ENCODE assay signal across 8 cellular contexts in genomic region chr21:26686278-26686677, GRCh38.
DNase-seq lines count a peak whose midpoint lies in the region; ATAC-seq lines count a peak whose summit lies in the region.

No MANE protein-coding gene starts in this region.

- peak; percentile 54 for DNase-seq in activated naive CD4-positive, alpha-beta T cell treated with anti-CD3 and anti-CD28 coated beads, Interleukin-2, amount 10 ng/mL, durations not matched to agents 7 days and 5 days
- DNase-seq in activated naive CD4-positive, alpha-beta T cell treated with Interleukin-2 at 50 U/mL for 16 hours, result no peak
- DNase-seq in T-cell, result peak in 11 of 34 experiments; percentile 0 to 32 (median 9)
- DNase-seq in kidney tubule cell (ENCODE audit: low spot score), result peak; percentile 78
- DNase-seq in OCI-M2 (lab: John Stamatoyannopoulos, UW; ENCODE audit: unreplicated experiment), result no peak
- no peak for DNase-seq in immature natural killer cell

- H3K27me3 Mint-ChIP-seq in activated naive CD4-positive, alpha-beta T cell treated with anti-CD3 and anti-CD28 coated beads, Interleukin-2, amount 10 ng/mL, durations not matched to agents 7 days and 5 days, result no peaks in the 10 kb centered on the region
- H3K27me3 Mint-ChIP-seq in T-cell, result peaks cover 0 to 2% of the 10 kb centered on the region in 2 donors
- H3K27me3 Mint-ChIP-seq in immature natural killer cell (ENCODE audit: low read depth in 3 of 3), result no peaks in the 10 kb centered on the region

- CTCF ChIA-PET in activated naive CD4-positive, alpha-beta T cell treated with anti-CD3 and anti-CD28 coated beads, Interleukin-2, amount 10 ng/mL, durations not matched to agents 7 days and 5 days (lab: Charles Lee), result interaction anchor here (2.0 kb wide), 1 partner anchor 29 kb away, joined by 4 read pairs; no protein-coding TSS in a partner anchor
- CTCF ChIA-PET in T-cell (lab: Charles Lee), result interaction anchor here in 1 of 2 donors (1.3 kb wide), 1 partner anchor 1078 kb away, joined by 3 read pairs; no protein-coding TSS in a partner anchor

- ATAC-seq in HG03469 (IDR thresholded peaks at IDR 0.05; ENCODE audit: unreplicated experiment) (peak; percentile 84), T-cell (replicated peaks in 1 of 4) (peak in 3 of 4 experiments; percentile 66 to 95 (median 73)), HG03457 (IDR thresholded peaks at IDR 0.05; ENCODE audit: unreplicated experiment) (no peak)

- H3K4me3 Mint-ChIP-seq in activated naive CD4-positive, alpha-beta T cell treated with anti-CD3 and anti-CD28 coated beads, Interleukin-2, amount 10 ng/mL, durations not matched to agents 7 days and 5 days, result no peak overlapping the region
- H3K4me3 Mint-ChIP-seq in T-cell (peak overlapping the region in 2 of 3 donors; percentile 4 to 16), immature natural killer cell (no peak overlapping the region)

- peaks cover 4% of the 10 kb centered on the region for H3K4me1 Mint-ChIP-seq in activated naive CD4-positive, alpha-beta T cell treated with anti-CD3 and anti-CD28 coated beads, Interleukin-2, amount 10 ng/mL, durations not matched to agents 7 days and 5 days
- H3K4me1 Mint-ChIP-seq in T-cell (peaks cover 4 to 8% (median 6%) of the 10 kb centered on the region in 3 donors), immature natural killer cell (peaks cover 2 to 4% of the 10 kb centered on the region in 2 donors)

- POLR2A ChIA-PET in T-cell (lab: Charles Lee), result interaction anchor here in 1 of 2 donors (0.6 kb wide), 1 partner anchor 132 kb away, joined by 4 read pairs; no protein-coding TSS in a partner anchor

- peaks cover 4% of the 10 kb centered on the region for H3K9me3 Mint-ChIP-seq in activated naive CD4-positive, alpha-beta T cell treated with anti-CD3 and anti-CD28 coated beads, Interleukin-2, amount 10 ng/mL, durations not matched to agents 7 days and 5 days
- peaks cover 0 to 10% (median 2%) of the 10 kb centered on the region in 3 donors for H3K9me3 Mint-ChIP-seq in T-cell
- H3K9me3 Mint-ChIP-seq in immature natural killer cell, result peaks cover 0 to 10% (median 4%) of the 10 kb centered on the region in 6 donors

- H3K36me3 Mint-ChIP-seq in activated naive CD4-positive, alpha-beta T cell treated with anti-CD3 and anti-CD28 coated beads, Interleukin-2, amount 10 ng/mL, durations not matched to agents 7 days and 5 days, result no peaks in the 10 kb centered on the region
- H3K36me3 Mint-ChIP-seq in T-cell (peaks cover 3% of the 10 kb centered on the region), immature natural killer cell (no peaks in the 10 kb centered on the region)

- H3K27ac Mint-ChIP-seq in activated naive CD4-positive, alpha-beta T cell treated with anti-CD3 and anti-CD28 coated beads, Interleukin-2, amount 10 ng/mL, durations not matched to agents 7 days and 5 days, result no peak overlapping the region
- H3K27ac Mint-ChIP-seq in T-cell, result peak overlapping the region; percentile 67 to 72
- no peak overlapping the region for H3K27ac Mint-ChIP-seq in immature natural killer cell

Comparison
In these comparisons a context has a peak if more than half of its experiments do, and no peak if none do; other contexts are left out.
1. DNase-seq: peak in activated naive CD4-positive, alpha-beta T cell treated with anti-CD3 and anti-CD28 coated beads, Interleukin-2, amount 10 ng/mL, durations not matched to agents 7 days and 5 days (single experiment) and kidney tubule cell (single experiment); none in activated naive CD4-positive, alpha-beta T cell treated with Interleukin-2 at 50 U/mL for 16 hours (single experiment), OCI-M2 (single experiment) and immature natural killer cell (0 of 3).
2. H3K27ac Mint-ChIP-seq: peak in T-cell (2 of 2); none in activated naive CD4-positive, alpha-beta T cell treated with anti-CD3 and anti-CD28 coated beads, Interleukin-2, amount 10 ng/mL, durations not matched to agents 7 days and 5 days (single experiment) and immature natural killer cell (0 of 6).
3. H3K4me3 Mint-ChIP-seq: peak in T-cell (2 of 3); none in activated naive CD4-positive, alpha-beta T cell treated with anti-CD3 and anti-CD28 coated beads, Interleukin-2, amount 10 ng/mL, durations not matched to agents 7 days and 5 days (single experiment) and immature natural killer cell (0 of 5).